Comparison of ENCODE assay signal across 19 cellular contexts in the genomic region with DNA sequence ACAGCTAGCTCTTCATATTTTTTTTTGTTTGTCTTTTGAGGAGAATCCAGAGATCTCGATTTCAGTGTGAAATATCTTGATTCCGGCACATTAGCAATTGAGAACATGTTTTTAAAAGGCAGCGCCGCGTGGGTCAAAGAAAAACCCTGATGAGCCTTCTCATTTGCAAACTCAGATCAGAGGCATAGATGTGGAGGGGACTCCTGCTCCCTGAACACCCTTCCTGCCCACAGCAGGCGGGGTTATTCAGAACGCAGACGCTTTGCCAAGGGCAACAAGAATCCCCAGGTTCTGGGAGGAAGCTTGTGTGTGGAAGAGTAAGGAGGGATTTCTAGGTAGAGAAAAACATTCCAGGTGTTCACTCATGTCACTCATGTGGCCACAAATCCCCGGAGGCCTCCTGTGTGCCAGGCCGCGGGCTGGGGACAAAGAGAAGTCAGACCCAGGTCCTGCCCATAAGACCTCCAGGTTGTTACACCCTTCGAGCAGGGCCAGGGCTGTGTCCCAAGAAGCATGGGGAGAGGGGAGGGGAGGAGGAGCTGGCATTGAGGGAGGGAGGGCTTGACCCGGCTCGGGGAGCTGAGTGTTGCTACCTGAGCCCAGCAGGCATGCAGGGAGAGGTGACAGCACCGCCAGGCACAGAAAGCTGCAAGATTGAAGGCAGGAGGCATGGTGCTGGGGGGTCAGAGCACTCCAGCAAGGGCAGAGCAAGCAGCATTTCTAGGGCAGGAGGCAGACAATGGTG. TPM values are rescaled to one million over a fixed set of nuclear protein-coding genes. Genes with fewer than 3 reads are reported as not detected.
A peak's percentile ranks its signal among the peaks of the same experiment; 100 is the strongest.
DNase-seq lines count a peak whose midpoint lies in the region; ATAC-seq and TF ChIP-seq lines count a peak whose summit lies in the region.
"Had no signal": no experiment of that assay in that cellular context is flagged by ENCODE, and none has a peak within 500 bp of the region (broad histone marks: within the 10 kb centered on the region; RNA-seq: fewer than 3 reads in every experiment).

No MANE protein-coding gene starts in this region.

- peaks cover 11% of the 10 kb centered on the region for H3K27me3 Mint-ChIP-seq in neural progenitor cell (ENCODE audit: insufficient read depth, low read depth)
- peaks cover 43 to 92% of the 10 kb centered on the region in 2 donors for H3K27me3 Mint-ChIP-seq in effector memory CD8-positive, alpha-beta T cell

- ATAC-seq in HG02571 (IDR thresholded peaks at IDR 0.05; ENCODE audit: unreplicated experiment) (no peak), omental fat pad (ENCODE audit: low FRiP score) (no peak), GM19467 (IDR thresholded peaks at IDR 0.05; ENCODE audit: unreplicated experiment) (no peak)
- no peak for ATAC-seq in effector memory CD8-positive, alpha-beta T cell (replicated peaks)

- H3K4me1 Mint-ChIP-seq in neural progenitor cell = peaks cover 32% of the 10 kb centered on the region
- H3K4me1 Mint-ChIP-seq in effector memory CD8-positive, alpha-beta T cell (ENCODE audit: low read depth in 2 of 2) = no peaks in the 10 kb centered on the region
- H3K4me1 Mint-ChIP-seq: IgD-negative memory B cell had no signal

- peak overlapping the region in 3 of 10 experiments; percentile 48 to 60 (median 54); a peak in 4 of 20 replicates for H3K4me3 ChIP-seq in BLaER1 treated with 17β-estradiol and CSF1 and Interleukin-3, amounts not matched to agents 10 nM and 100 nM
- H3K4me3 ChIP-seq in HUES48 (ENCODE audit: low read depth, low read length) (no peak overlapping the region), iPS-20b (ENCODE audit: low read length) (no peak overlapping the region), neural progenitor cell (no peak overlapping the region)

- peak overlapping the region; percentile 84 to 98 (median 89) for H3K4me2 ChIP-seq in BLaER1 treated with 17β-estradiol and CSF1 and Interleukin-3, amounts not matched to agents 10 nM and 100 nM
- H3K4me2 ChIP-seq in neural progenitor cell = no peak overlapping the region

- peak overlapping the region in 9 of 11 experiments; percentile 79 to 89 (median 84); a peak in 15 of 22 replicates for H3K27ac ChIP-seq in BLaER1 treated with 17β-estradiol and CSF1 and Interleukin-3, amounts not matched to agents 10 nM and 100 nM
- peak overlapping the region; percentile 32 for H3K27ac ChIP-seq in HUES48 (ENCODE audit: low read depth, low read length)
- H3K27ac ChIP-seq in iPS-20b (ENCODE audit: low read length) = no peak overlapping the region
- H3K27ac ChIP-seq in neural progenitor cell = no peak overlapping the region
- H3K27ac ChIP-seq: C4-2B had no signal

- peak overlapping the region; percentile 36 for H3K4me3 Mint-ChIP-seq in neural progenitor cell
- no peak overlapping the region for H3K4me3 Mint-ChIP-seq in effector memory CD8-positive, alpha-beta T cell

- no peaks in the 10 kb centered on the region for H3K79me2 ChIP-seq in neural progenitor cell (ENCODE audit: low read depth)

- peak overlapping the region in 9 of 11 experiments; percentile 64 to 80 (median 75); a peak in 17 of 22 replicates for H3K9ac ChIP-seq in BLaER1 treated with 17β-estradiol and CSF1 and Interleukin-3, amounts not matched to agents 10 nM and 100 nM
- H3K9ac ChIP-seq in HUES48 (ENCODE audit: low read depth, low read length) (no peak overlapping the region), iPS-20b (ENCODE audit: low read depth, low read length) (0 out of 2 replicates have a peak overlapping the region, but pooled peaks have one; percentile 15), neural progenitor cell (no peak overlapping the region)

- H2AFZ ChIP-seq in neural progenitor cell (replicated peaks) = no peak overlapping the region

- DNase-seq in neural progenitor cell (ENCODE audit: low spot score) (peak; percentile 30), omental fat pad (ENCODE audit: low spot score) (no peak)
- no peak for DNase-seq in effector memory CD8-positive, alpha-beta T cell
- DNase-seq: COR-L47, GOT3, NCI-H1417, NCI-H2029, NCI-H524 treated with DMSO at 0.1 percent for 48 hours had no signal

- peaks cover 0 to 11% (median 0%) of the 10 kb centered on the region in 11 experiments; a peak in 3 of 22 replicates for H3K9me3 ChIP-seq in BLaER1 treated with 17β-estradiol and CSF1 and Interleukin-3, amounts not matched to agents 10 nM and 100 nM (replicated peaks in 1 of 11)
- H3K9me3 ChIP-seq in HUES48 (ENCODE audit: control insufficient read depth, insufficient read depth, low read length) (no peaks in the 10 kb centered on the region), iPS-20b (ENCODE audit: insufficient read depth, low read depth, low read length) (no peaks in the 10 kb centered on the region), neural progenitor cell (ENCODE audit: low read depth) (no peaks in the 10 kb centered on the region)

- H3K36me3 ChIP-seq in BLaER1 treated with 17β-estradiol and CSF1 and Interleukin-3, amounts not matched to agents 10 nM and 100 nM = no peaks in the 10 kb centered on the region
- H3K36me3 ChIP-seq in HUES48 (ENCODE audit: control insufficient read depth, insufficient read depth, low read length) = no peaks in the 10 kb centered on the region
- no peaks in the 10 kb centered on the region for H3K36me3 ChIP-seq in iPS-20b (ENCODE audit: insufficient read depth, low read depth, low read length)
- H3K36me3 ChIP-seq in neural progenitor cell = no peaks in the 10 kb centered on the region

- peaks cover 3% of the 10 kb centered on the region for H3F3A ChIP-seq in neural progenitor cell (ENCODE audit: low read depth)

- no peaks in the 10 kb centered on the region for H3K9me3 Mint-ChIP-seq in neural progenitor cell
- no peaks in the 10 kb centered on the region for H3K9me3 Mint-ChIP-seq in effector memory CD8-positive, alpha-beta T cell
- H3K9me3 Mint-ChIP-seq: IgD-negative memory B cell had no signal

- no peaks in the 10 kb centered on the region for H3K36me3 Mint-ChIP-seq in neural progenitor cell
- H3K36me3 Mint-ChIP-seq in effector memory CD8-positive, alpha-beta T cell (ENCODE audit: insufficient read depth) = peaks cover 7% of the 10 kb centered on the region
- H3K36me3 Mint-ChIP-seq: IgD-negative memory B cell had no signal

- peaks cover 0 to 5% (median 0%) of the 10 kb centered on the region in 11 experiments; a peak in 1 of 22 replicates for H3K27me3 ChIP-seq in BLaER1 treated with 17β-estradiol and CSF1 and Interleukin-3, amounts not matched to agents 10 nM and 100 nM
- H3K27me3 ChIP-seq in HUES48 (ENCODE audit: control insufficient read depth, insufficient read depth, low read length) (no peaks in the 10 kb centered on the region), iPS-20b (ENCODE audit: insufficient read depth, low read length) (no peaks in the 10 kb centered on the region), neural progenitor cell (peaks cover 16% of the 10 kb centered on the region)

- no peak for TF ChIP-seq CTCF in neural progenitor cell (IDR thresholded peaks at IDR 0.05)
- no peak for TF ChIP-seq CTCF in omental fat pad (IDR thresholded peaks at IDR 0.05)

- peak overlapping the region; percentile 42 for H3K27ac Mint-ChIP-seq in neural progenitor cell
- H3K27ac Mint-ChIP-seq in effector memory CD8-positive, alpha-beta T cell = no peak overlapping the region
- H3K27ac Mint-ChIP-seq: IgD-negative memory B cell had no signal

- peaks cover 34 to 61% (median 53%) of the 10 kb centered on the region in 10 experiments for H3K4me1 ChIP-seq in BLaER1 treated with 17β-estradiol and CSF1 and Interleukin-3, amounts not matched to agents 10 nM and 100 nM
- H3K4me1 ChIP-seq in HUES48 (ENCODE audit: control insufficient read depth, insufficient read depth, low read length) = peaks cover 38% of the 10 kb centered on the region
- peaks cover 38% of the 10 kb centered on the region for H3K4me1 ChIP-seq in iPS-20b (ENCODE audit: insufficient read depth, low read length)
- peaks cover 30% of the 10 kb centered on the region for H3K4me1 ChIP-seq in neural progenitor cell

- no peaks in the 10 kb centered on the region for H4K20me1 ChIP-seq in BLaER1 treated with 17β-estradiol and CSF1 and Interleukin-3, amounts not matched to agents 10 nM and 100 nM
- no peaks in the 10 kb centered on the region for H4K20me1 ChIP-seq in neural progenitor cell (ENCODE audit: low read depth)

RNA-seq across cellular contexts. Expression of gene IGLON5, which starts 15.9 kb away (rescaled TPM):
- total RNA-seq in neural progenitor cell (ENCODE audit: low replicate concordance) (5.4 and 15.8 TPM in 2 replicates), omental fat pad (1 to 10 TPM in 3 of 4 donors, not detected in 1; 1.4 to 2.9 (median 1.7) TPM)
- total RNA-seq: A172, LHCN-M2, PC-3, SK-MEL-5 had no signal

RNA-seq across cellular contexts. Expression of gene SIGLECL1, which starts 44.7 kb away (rescaled TPM):
- total RNA-seq in neural progenitor cell (ENCODE audit: low replicate concordance) = not detected in 2 replicates
- not detected for total RNA-seq in omental fat pad
- total RNA-seq: A172, LHCN-M2, PC-3, SK-MEL-5 had no signal

RNA-seq across cellular contexts. Expression of gene VSIG10L, which starts 46.4 kb away (rescaled TPM):
- 2.7 and 6.0 TPM in 2 replicates for total RNA-seq in neural progenitor cell (ENCODE audit: low replicate concordance)
- total RNA-seq in omental fat pad = 1 to 10 TPM in 2 of 4 donors, under 1 TPM in 2; 0.47 to 1.0 (median 0.98) TPM

Comparison
In these comparisons a context has a peak if more than half of its experiments do, and no peak if none do; other contexts are left out.
1. H3K27ac ChIP-seq: peak in BLaER1 treated with 17β-estradiol and CSF1 and Interleukin-3, amounts not matched to agents 10 nM and 100 nM (9 of 11) and HUES48 (single experiment); none in iPS-20b (single experiment) and neural progenitor cell (single experiment).
2. H3K9ac ChIP-seq: peak in BLaER1 treated with 17β-estradiol and CSF1 and Interleukin-3, amounts not matched to agents 10 nM and 100 nM (9 of 11) and iPS-20b (single experiment); none in HUES48 (single experiment) and neural progenitor cell (single experiment).